In genomic region chr19:5805465-5806132, GRCh38 we compare ENCODE assay signal across 1 cellular context.
TF ChIP-seq lines count a peak whose summit lies in the region.

No MANE protein-coding gene starts in this region.

TF ChIP-seq in K562, 482 proteins besides CTCF, POLR2A, EP300 and RAD21 (continued from another document and continues in another):
- TF ChIP-seq RCOR1 (IDR thresholded peaks at IDR 0.05; ENCODE audit: borderline replicate concordance in 1 of 2, low read depth in 2 of 2, low read length in 2 of 2) (peak; percentile 7 to 26; a peak in 1 of 4 replicates), MIER1 (IDR thresholded peaks at IDR 0.05; ENCODE audit: low read depth) (no peak), CHD1 (IDR thresholded peaks at IDR 0.05; ENCODE audit: low read length) (no peak), BRF1 (IDR thresholded peaks at IDR 0.05; ENCODE audit: borderline replicate concordance, extremely low read depth, insufficient read length) (no peak), ZNF695 (CRISPR knock-in tag; IDR thresholded peaks at IDR 0.05) (no peak), ATF3 (IDR thresholded peaks at IDR 0.05) (no peak), ATF3 (CRISPR knock-in tag; conservative IDR thresholded peaks at IDR 0.05) (no peak), POLR2B (IDR thresholded peaks at IDR 0.05; ENCODE audit: low read depth, partially characterized antibody) (no peak), ZNF140 (CRISPR knock-in tag; IDR thresholded peaks at IDR 0.05) (no peak), ETV1 (tag; conservative IDR thresholded peaks at IDR 0.05; ENCODE audit: low read depth) (no peak), ZNF77 (CRISPR knock-in tag; IDR thresholded peaks at IDR 0.05) (no peak), MTF1 (CRISPR knock-in tag; IDR thresholded peaks at IDR 0.05; ENCODE audit: borderline replicate concordance) (no peak), ZNF699 (CRISPR knock-in tag; IDR thresholded peaks at IDR 0.05; ENCODE audit: insufficient replicate concordance) (no peak), GTF2E2 (tag; IDR thresholded peaks at IDR 0.05) (no peak), TSC22D4 (tag; IDR thresholded peaks at IDR 0.05) (no peak), MAX (CRISPR knock-in tag; IDR thresholded peaks at IDR 0.05) (peak; percentile 58), ZMIZ1 (IDR thresholded peaks at IDR 0.05; ENCODE audit: low read depth in 2 of 2, low read length in 2 of 2) (no peak), PTTG1 (tag; IDR thresholded peaks at IDR 0.05; ENCODE audit: low read depth) (no peak), ZFP30 (CRISPR knock-in tag; IDR thresholded peaks at IDR 0.05; ENCODE audit: borderline replicate concordance) (no peak), CBX1 (IDR thresholded peaks at IDR 0.05; ENCODE audit: low read depth) (0 out of 2 replicates have a peak, but pooled peaks have one; percentile 30), NCOR1 (IDR thresholded peaks at IDR 0.05) (no peak), RB1 (IDR thresholded peaks at IDR 0.05; ENCODE audit: low read depth) (peak; percentile 71; the same call in 1 of the 2 replicates), ZNF449 (CRISPR knock-in tag; IDR thresholded peaks at IDR 0.05) (no peak), ZBTB5 (IDR thresholded peaks at IDR 0.05) (no peak), HMG20B (CRISPR knock-in tag; IDR thresholded peaks at IDR 0.05) (no peak), USF1 (CRISPR knock-in tag; IDR thresholded peaks at IDR 0.05) (no peak), RAD51 (IDR thresholded peaks at IDR 0.05; ENCODE audit: borderline replicate concordance, low read depth) (no peak), U2AF2 (optimal IDR thresholded peaks at IDR 0.05; ENCODE audit: low read depth, low read length) (no peak), ATF4 (CRISPR knock-in tag; IDR thresholded peaks at IDR 0.05) (no peak), PCBP1 (IDR thresholded peaks at IDR 0.05; ENCODE audit: low read depth, low read length, poor library complexity, severe bottlenecking) (no peak), TEAD4 (IDR thresholded peaks at IDR 0.05; ENCODE audit: low read length) (no peak), TEAD4 (CRISPR knock-in tag; IDR thresholded peaks at IDR 0.05; ENCODE audit: borderline replicate concordance) (no peak), STAG1 (CRISPR knock-in tag; IDR thresholded peaks at IDR 0.05; ENCODE audit: borderline replicate concordance) (no peak), ELF2 (CRISPR knock-in tag; IDR thresholded peaks at IDR 0.05) (no peak), ZNF253 (CRISPR knock-in tag; conservative IDR thresholded peaks at IDR 0.05) (no peak), TAF9B (IDR thresholded peaks at IDR 0.05; ENCODE audit: partially characterized antibody) (no peak), MCM5 (IDR thresholded peaks at IDR 0.05; ENCODE audit: low read depth) (no peak), SMC3 (conservative IDR thresholded peaks at IDR 0.05; ENCODE audit: insufficient read depth, low read depth, low read length) (peak; percentile 72), ZBTB7A (IDR thresholded peaks at IDR 0.05; ENCODE audit: borderline replicate concordance, control insufficient read depth, low read depth, low read length) (peak; percentile 96), RFX5 (IDR thresholded peaks at IDR 0.05; ENCODE audit: low read depth, low read length) (no peak), MBD2 (IDR thresholded peaks at IDR 0.05; ENCODE audit: borderline replicate concordance, low read depth) (no peak), ZNF124 (CRISPR knock-in tag; IDR thresholded peaks at IDR 0.05) (no peak), ZNF696 (CRISPR knock-in tag; conservative IDR thresholded peaks at IDR 0.05) (no peak), CHAMP1 (IDR thresholded peaks at IDR 0.05) (no peak), NCOA6 (IDR thresholded peaks at IDR 0.05) (peak; percentile 96), ZNF134 (CRISPR knock-in tag; conservative IDR thresholded peaks at IDR 0.05) (no peak), XRCC5 (IDR thresholded peaks at IDR 0.05; ENCODE audit: low read depth, low read length) (peak; percentile 59; the same call in 1 of the 2 replicates), SP2 (IDR thresholded peaks at IDR 0.05; ENCODE audit: extremely low read depth, low read depth, low read length, poor library complexity, severe bottlenecking) (no peak), FOXA3 (CRISPR knock-in tag; conservative IDR thresholded peaks at IDR 0.05 in 1 of 2, IDR thresholded peaks at IDR 0.05 in 1 of 2) (no peak), ADNP (tag; IDR thresholded peaks at IDR 0.05) (no peak), SNRNP70 (optimal IDR thresholded peaks at IDR 0.05; ENCODE audit: low read depth, low read length) (no peak)
- TF ChIP-seq, protein P1, sequence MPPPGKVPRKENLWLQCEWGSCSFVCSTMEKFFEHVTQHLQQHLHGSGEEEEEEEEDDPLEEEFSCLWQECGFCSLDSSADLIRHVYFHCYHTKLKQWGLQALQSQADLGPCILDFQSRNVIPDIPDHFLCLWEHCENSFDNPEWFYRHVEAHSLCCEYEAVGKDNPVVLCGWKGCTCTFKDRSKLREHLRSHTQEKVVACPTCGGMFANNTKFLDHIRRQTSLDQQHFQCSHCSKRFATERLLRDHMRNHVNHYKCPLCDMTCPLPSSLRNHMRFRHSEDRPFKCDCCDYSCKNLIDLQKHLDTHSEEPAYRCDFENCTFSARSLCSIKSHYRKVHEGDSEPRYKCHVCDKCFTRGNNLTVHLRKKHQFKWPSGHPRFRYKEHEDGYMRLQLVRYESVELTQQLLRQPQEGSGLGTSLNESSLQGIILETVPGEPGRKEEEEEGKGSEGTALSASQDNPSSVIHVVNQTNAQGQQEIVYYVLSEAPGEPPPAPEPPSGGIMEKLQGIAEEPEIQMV (tag; conservative IDR thresholded peaks at IDR 0.05; ENCODE audit: low read depth) = no peak
- TF ChIP-seq, protein P2, sequence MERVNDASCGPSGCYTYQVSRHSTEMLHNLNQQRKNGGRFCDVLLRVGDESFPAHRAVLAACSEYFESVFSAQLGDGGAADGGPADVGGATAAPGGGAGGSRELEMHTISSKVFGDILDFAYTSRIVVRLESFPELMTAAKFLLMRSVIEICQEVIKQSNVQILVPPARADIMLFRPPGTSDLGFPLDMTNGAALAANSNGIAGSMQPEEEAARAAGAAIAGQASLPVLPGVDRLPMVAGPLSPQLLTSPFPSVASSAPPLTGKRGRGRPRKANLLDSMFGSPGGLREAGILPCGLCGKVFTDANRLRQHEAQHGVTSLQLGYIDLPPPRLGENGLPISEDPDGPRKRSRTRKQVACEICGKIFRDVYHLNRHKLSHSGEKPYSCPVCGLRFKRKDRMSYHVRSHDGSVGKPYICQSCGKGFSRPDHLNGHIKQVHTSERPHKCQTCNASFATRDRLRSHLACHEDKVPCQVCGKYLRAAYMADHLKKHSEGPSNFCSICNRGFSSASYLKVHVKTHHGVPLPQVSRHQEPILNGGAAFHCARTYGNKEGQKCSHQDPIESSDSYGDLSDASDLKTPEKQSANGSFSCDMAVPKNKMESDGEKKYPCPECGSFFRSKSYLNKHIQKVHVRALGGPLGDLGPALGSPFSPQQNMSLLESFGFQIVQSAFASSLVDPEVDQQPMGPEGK (CRISPR knock-in tag; IDR thresholded peaks at IDR 0.05; ENCODE audit: borderline replicate concordance) = no peak
- TF ChIP-seq, protein P3, sequence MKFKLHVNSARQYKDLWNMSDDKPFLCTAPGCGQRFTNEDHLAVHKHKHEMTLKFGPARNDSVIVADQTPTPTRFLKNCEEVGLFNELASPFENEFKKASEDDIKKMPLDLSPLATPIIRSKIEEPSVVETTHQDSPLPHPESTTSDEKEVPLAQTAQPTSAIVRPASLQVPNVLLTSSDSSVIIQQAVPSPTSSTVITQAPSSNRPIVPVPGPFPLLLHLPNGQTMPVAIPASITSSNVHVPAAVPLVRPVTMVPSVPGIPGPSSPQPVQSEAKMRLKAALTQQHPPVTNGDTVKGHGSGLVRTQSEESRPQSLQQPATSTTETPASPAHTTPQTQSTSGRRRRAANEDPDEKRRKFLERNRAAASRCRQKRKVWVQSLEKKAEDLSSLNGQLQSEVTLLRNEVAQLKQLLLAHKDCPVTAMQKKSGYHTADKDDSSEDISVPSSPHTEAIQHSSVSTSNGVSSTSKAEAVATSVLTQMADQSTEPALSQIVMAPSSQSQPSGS (CRISPR knock-in tag; IDR thresholded peaks at IDR 0.05) = no peak
